8 cellular contexts compared by ENCODE assay signal in the genomic region with DNA sequence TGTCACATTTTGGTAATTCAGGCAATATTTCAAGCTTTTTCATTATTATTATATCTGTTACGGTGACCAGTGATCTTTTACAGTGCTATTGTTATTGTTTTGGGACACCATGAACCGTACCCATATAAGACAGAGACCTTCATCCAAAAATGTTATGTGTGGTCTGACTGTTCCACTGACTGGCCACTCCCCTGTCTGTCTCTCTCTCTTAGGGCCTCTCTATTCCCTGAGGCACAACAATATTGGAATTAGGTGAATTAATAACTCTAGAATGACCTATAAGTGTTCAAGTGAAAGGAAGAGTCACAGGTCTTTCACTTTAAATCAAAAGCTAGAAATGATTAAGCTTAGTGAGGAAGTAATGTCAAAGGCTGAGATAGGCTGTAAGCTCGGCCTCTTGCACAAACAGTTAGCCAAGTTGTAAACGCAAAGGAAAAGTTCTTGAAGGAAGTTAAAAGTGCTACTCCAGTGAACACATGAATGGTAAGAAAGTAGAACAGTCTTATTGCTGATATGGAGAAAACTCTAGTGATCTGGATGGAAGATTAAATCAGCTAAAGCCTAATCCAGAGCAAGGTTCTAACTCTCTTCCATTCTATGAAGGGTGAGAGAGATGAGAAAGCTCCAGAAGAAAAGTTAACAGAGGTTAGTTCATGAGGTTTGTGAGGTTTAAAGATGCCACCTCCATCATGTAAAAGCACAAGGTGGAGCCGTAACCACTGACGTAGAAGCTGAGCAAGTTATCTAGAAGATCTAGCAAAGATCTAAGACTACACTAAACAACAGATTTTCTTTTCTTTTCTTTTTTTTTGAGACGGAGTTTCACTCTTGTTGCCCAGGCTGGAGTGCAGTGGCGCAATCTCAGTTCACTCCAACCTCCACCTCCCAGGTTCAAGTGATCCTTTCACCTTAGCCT. TPM values are rescaled to one million over a fixed set of nuclear protein-coding genes. Genes with fewer than 3 reads are reported as not detected.
DNase-seq lines count a peak whose midpoint lies in the region; ATAC-seq and TF ChIP-seq lines count a peak whose summit lies in the region.

No MANE protein-coding gene starts in this region.

- intact Hi-C loops in lower lobe of right lung (cut with DNase I): no loop called here

- DNase-seq in T-cell (peak in 32 of 34 experiments; percentile 35 to 83 (median 68)), lower lobe of right lung (no peak), GF-D8 (lab: John Stamatoyannopoulos, UW) (no peak), midbrain (lab: John Stamatoyannopoulos, UW) (no peak)
- no peak for DNase-seq in NK-92 treated with Interleukin-12 subunit alpha and Interleukin-12 subunit beta, amount 100 ng/mL, for 24 hours (lab: John Stamatoyannopoulos, UW)

- no peaks in the 10 kb centered on the region for H3K27me3 Mint-ChIP-seq in T-cell

- CTCF ChIA-PET in T-cell (lab: Charles Lee): interaction anchor here (0.7 to 3.1 kb wide), 21 partner anchors 9 to 1424 kb away, joined by 3 to 72 read pairs (median 4); partner anchors contain the start of gene DIPK1A (in 1 of the 2)

- peaks cover 10% of the 10 kb centered on the region for H3K4me1 ChIP-seq in lower lobe of right lung

- no peak overlapping the region for H3K4me3 ChIP-seq in lower lobe of right lung

- H3K36me3 ChIP-seq in lower lobe of right lung: no peaks in the 10 kb centered on the region

- H3K27ac ChIP-seq in lower lobe of right lung: peak overlapping the region; percentile 62

- peaks cover 38 to 47% (median 46%) of the 10 kb centered on the region in 3 donors for H3K4me1 Mint-ChIP-seq in T-cell

- no peak for TF ChIP-seq CTCF in lower lobe of right lung (IDR thresholded peaks at IDR 0.05)

- H3K4me3 Mint-ChIP-seq in T-cell: peak overlapping the region; percentile 25 to 63 (median 58)

- peaks cover 0 to 3% (median 0%) of the 10 kb centered on the region in 3 donors for H3K9me3 Mint-ChIP-seq in T-cell

- POLR2A ChIA-PET in T-cell (lab: Charles Lee): interaction anchor here (0.6 to 2.1 kb wide), 12 partner anchors 9 to 365 kb away, joined by 3 to 44 read pairs (median 4); partner anchors contain the start of genes DIPK1A (in 2 of the 2) and DR1 (in 1 of the 2)

- H3K9me3 ChIP-seq in lower lobe of right lung: no peaks in the 10 kb centered on the region

- H3K36me3 Mint-ChIP-seq in T-cell: no peaks in the 10 kb centered on the region

- ATAC-seq in GM18511 (IDR thresholded peaks at IDR 0.05; ENCODE audit: unreplicated experiment) (peak; percentile 74), HG02623 (IDR thresholded peaks at IDR 0.05; ENCODE audit: unreplicated experiment) (peak; percentile 42), T-cell (replicated peaks in 1 of 4) (peak; percentile 90 to 98 (median 94)), lower lobe of right lung (peak; percentile 54 to 65), HG02571 (IDR thresholded peaks at IDR 0.05; ENCODE audit: unreplicated experiment) (no peak)

- H3K27me3 ChIP-seq in lower lobe of right lung (ENCODE audit: low read depth): no peaks in the 10 kb centered on the region

- peak overlapping the region; percentile 96 to 100 for H3K27ac Mint-ChIP-seq in T-cell

RNA-seq across cellular contexts. Expression of gene DIPK1A, which starts 19.7 kb away (rescaled TPM):
- 10 to 100 TPM in 4 of 5 donors, 1 to 10 TPM in 1; 8.9 to 16.0 (median 14.4) TPM for total RNA-seq in T-cell
- total RNA-seq in lower lobe of right lung: 5.6 TPM

Comparison
In these comparisons a context has a peak if more than half of its experiments do, and no peak if none do; other contexts are left out.
1. DNase-seq: peak in T-cell (32 of 34); none in lower lobe of right lung (single experiment), NK-92 treated with Interleukin-12 subunit alpha and Interleukin-12 subunit beta, amount 100 ng/mL, for 24 hours (single experiment), GF-D8 (single experiment) and midbrain (single experiment).